Comparison of ENCODE assay signal across 8 cellular contexts in the genomic region with DNA sequence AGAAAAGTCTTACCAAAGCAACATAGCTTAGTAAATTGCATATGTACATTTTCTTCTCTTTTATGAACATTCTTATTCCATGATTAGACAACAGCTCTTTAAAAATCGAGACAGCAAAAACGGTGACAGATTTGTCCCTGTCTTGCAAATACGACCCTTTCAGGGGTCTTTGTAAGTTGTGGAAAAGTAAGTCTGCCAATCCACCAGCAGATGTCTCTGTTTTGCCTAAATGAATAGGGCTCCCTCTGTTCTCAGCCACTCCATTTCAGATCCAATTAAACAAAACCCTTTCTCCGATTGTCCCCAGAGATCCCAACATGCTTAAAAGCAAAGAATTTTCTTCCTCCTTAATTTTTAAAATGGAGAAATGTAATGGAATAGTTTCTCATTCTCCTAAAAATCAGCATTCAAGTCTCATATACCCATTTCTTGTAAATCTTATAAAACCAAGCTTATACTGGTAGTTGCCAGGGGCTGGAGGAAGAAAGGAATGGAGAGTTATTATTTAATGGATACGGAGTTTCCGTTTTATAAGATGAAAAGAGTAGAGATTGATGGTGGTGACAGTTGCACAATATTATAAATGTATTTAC.
A peak's percentile ranks its signal among the peaks of the same experiment; 100 is the strongest.
DNase-seq lines count a peak whose midpoint lies in the region; ATAC-seq and TF ChIP-seq lines count a peak whose summit lies in the region.

No MANE protein-coding gene starts in this region.

- H3K27me3 Mint-ChIP-seq in activated naive CD4-positive, alpha-beta T cell treated with anti-CD3 and anti-CD28 coated beads, Interleukin-2, amount 50 U/mL, for 24 hours, result no peaks in the 10 kb centered on the region
- no peaks in the 10 kb centered on the region for H3K27me3 Mint-ChIP-seq in memory B cell

- H3K27ac Mint-ChIP-seq in activated naive CD4-positive, alpha-beta T cell treated with anti-CD3 and anti-CD28 coated beads, Interleukin-2, amount 50 U/mL, for 24 hours, result peak overlapping the region; percentile 1
- H3K27ac Mint-ChIP-seq in memory B cell, result no peak overlapping the region

- peaks cover 30% of the 10 kb centered on the region for H3K4me1 Mint-ChIP-seq in activated naive CD4-positive, alpha-beta T cell treated with anti-CD3 and anti-CD28 coated beads, Interleukin-2, amount 50 U/mL, for 24 hours
- H3K4me1 Mint-ChIP-seq in memory B cell, result peaks cover 16% of the 10 kb centered on the region

- no peaks in the 10 kb centered on the region for H3K9me3 Mint-ChIP-seq in activated naive CD4-positive, alpha-beta T cell treated with anti-CD3 and anti-CD28 coated beads, Interleukin-2, amount 50 U/mL, for 24 hours
- peaks cover 6% of the 10 kb centered on the region for H3K9me3 Mint-ChIP-seq in memory B cell

- DNase-seq in activated naive CD4-positive, alpha-beta T cell (lab: John Stamatoyannopoulos, UW), result no peak
- DNase-seq in LoVo (ENCODE audit: low spot score) (peak; percentile 63), RWPE1 (ENCODE audit: low spot score) (peak; percentile 57), dermis blood vessel endothelial cell (peak; percentile 81), memory B cell (ENCODE audit: low spot score in 2 of 2) (no peak)

- no peaks in the 10 kb centered on the region for H3K36me3 Mint-ChIP-seq in activated naive CD4-positive, alpha-beta T cell treated with anti-CD3 and anti-CD28 coated beads, Interleukin-2, amount 50 U/mL, for 24 hours
- H3K36me3 Mint-ChIP-seq in memory B cell, result no peaks in the 10 kb centered on the region

- H3K4me3 Mint-ChIP-seq in activated naive CD4-positive, alpha-beta T cell treated with anti-CD3 and anti-CD28 coated beads, Interleukin-2, amount 50 U/mL, for 24 hours, result peak overlapping the region; percentile 0
- H3K4me3 Mint-ChIP-seq in memory B cell, result no peak overlapping the region

- peak; percentile 71 for TF ChIP-seq CTCF in RWPE1 (conservative IDR thresholded peaks at IDR 0.05; ENCODE audit: low read depth)

- ATAC-seq in memory B cell (ENCODE audit: low read depth) (peak; percentile 34), HG03378 (IDR thresholded peaks at IDR 0.05; ENCODE audit: unreplicated experiment) (no peak), HG02763 (IDR thresholded peaks at IDR 0.05; ENCODE audit: unreplicated experiment) (no peak)

- CTCF ChIA-PET in RWPE1 (lab: Yijun Ruan, JAX), result interaction anchor here (0.6 to 1.4 kb wide), 9 partner anchors 56 to 567 kb away, joined by 3 to 10 read pairs (median 3); no protein-coding TSS in a partner anchor

- no peak overlapping the region for H3K27ac ChIP-seq in RWPE1

- POLR2A ChIA-PET in RWPE1 (lab: Yijun Ruan, JAX; ENCODE audit: low non-redundant PET), result no interaction called here

Comparison
In these comparisons a context has a peak if more than half of its experiments do, and no peak if none do; other contexts are left out.
1. DNase-seq: peak in LoVo (single experiment), RWPE1 (single experiment) and dermis blood vessel endothelial cell (single experiment); none in activated naive CD4-positive, alpha-beta T cell (0 of 4) and memory B cell (0 of 2).